In genomic region chr19:13872695-13873389, GRCh38 we compare ENCODE assay signal across 8 cellular contexts. TPM values are rescaled to one million over a fixed set of nuclear protein-coding genes. Genes with fewer than 3 reads are reported as not detected.
DNase-seq lines count a peak whose midpoint lies in the region; ATAC-seq and TF ChIP-seq lines count a peak whose summit lies in the region.

No MANE protein-coding gene starts in this region.

- H3K27ac Mint-ChIP-seq in Caco-2 (ENCODE audit: unreplicated experiment), result no peak overlapping the region

- no peak overlapping the region for H2AK5ac ChIP-seq in mesendoderm (ENCODE audit: low read length)

- H3K9me3 ChIP-seq in Caco-2, result no peaks in the 10 kb centered on the region

- H3K27me3 ChIP-seq in Caco-2 (replicated peaks; ENCODE audit: control insufficient read depth, insufficient read depth, low read length) (no peaks in the 10 kb centered on the region), mesendoderm (ENCODE audit: insufficient read depth, low read length, poor library complexity) (no peaks in the 10 kb centered on the region)

- no TSS peak for BruUV-seq in Caco-2 (replicated peaks; lab: Mats Ljungman, UMichigan)

- no CpG with 5 or more reads among the region's 45 CpGs for WGBS in mesendoderm (ENCODE audit: extremely low coverage, insufficient coverage, low lambda C conversion rate)

- H2BK15ac ChIP-seq in mesendoderm (replicated peaks; ENCODE audit: low read depth), result no peak overlapping the region

- H3K9ac ChIP-seq in mesendoderm (ENCODE audit: low read length), result peak overlapping the region; percentile 57

- DNase-seq in Caco-2 (no peak), NOMO-1 treated with dmso at 0.1 percent for 144 hours (lab: John Stamatoyannopoulos, UW; ENCODE audit: unreplicated experiment) (peak; percentile 37), choroid plexus epithelial cell (ENCODE audit: low read depth) (no peak), mesendoderm (peak; percentile 89), HEK293T (ENCODE audit: extremely low spot score) (no peak)

- POLR2A ChIA-PET in Caco-2 (lab: Charles Lee), result interaction anchor here (0.6 kb wide), 1 partner anchor 264 kb away, joined by 12 read pairs; no protein-coding TSS in a partner anchor
- POLR2A ChIA-PET in HEK293T (lab: Yijun Ruan, JAX), result interaction anchor here (1.0 kb wide), 1 partner anchor 98 kb away, joined by 3 read pairs; no protein-coding TSS in a partner anchor

- intact Hi-C loops in Caco-2 (cut with micrococcal nuclease; ENCODE audit: unreplicated experiment), result no loop called here

- H3K4me3 Mint-ChIP-seq in Caco-2 (ENCODE audit: unreplicated experiment), result peak overlapping the region; percentile 72

- peak overlapping the region; percentile 75 for H3K18ac ChIP-seq in mesendoderm (ENCODE audit: low read length)

- peak overlapping the region; percentile 52 for H3K4me2 ChIP-seq in mesendoderm (ENCODE audit: low read length)

- H3K23ac ChIP-seq in mesendoderm (ENCODE audit: low read length), result no peak overlapping the region

- peaks cover 7% of the 10 kb centered on the region for H3K4me1 Mint-ChIP-seq in Caco-2 (ENCODE audit: low read depth, unreplicated experiment)

- H3K4me1 ChIP-seq in Caco-2 (0 out of 2 replicates have a peak, but pooled peaks cover 4% of the 10 kb centered on the region), mesendoderm (ENCODE audit: control insufficient read depth, low read depth, low read length) (peaks cover 2% of the 10 kb centered on the region)

- no peak overlapping the region for H3K27ac ChIP-seq in mesendoderm (ENCODE audit: low read depth, low read length)

- H3K79me1 ChIP-seq in mesendoderm (ENCODE audit: low read length), result no peaks in the 10 kb centered on the region

- H2BK5ac ChIP-seq in mesendoderm (ENCODE audit: low read length), result no peak overlapping the region

- TF ChIP-seq CTCF in Caco-2 (IDR thresholded peaks at IDR 0.05; ENCODE audit: insufficient read depth in 1 of 2, low read depth in 1 of 2, low read length in 1 of 2, severe bottlenecking in 1 of 2, unreplicated experiment in 1 of 2) (peak in 1 of 2 experiments; percentile 20), choroid plexus epithelial cell (conservative IDR thresholded peaks at IDR 0.05; ENCODE audit: low read depth, low read length) (peak; percentile 44)

- H3K9me3 Mint-ChIP-seq in Caco-2 (ENCODE audit: unreplicated experiment), result no peaks in the 10 kb centered on the region

- peak overlapping the region; percentile 39 for H3K4me3 ChIP-seq in Caco-2 (ENCODE audit: low read depth, low read length)
- peak overlapping the region; percentile 47 for H3K4me3 ChIP-seq in choroid plexus epithelial cell (ENCODE audit: low read depth, low read length)
- peak overlapping the region; percentile 15 for H3K4me3 ChIP-seq in mesendoderm (ENCODE audit: low read length)

- H3K56ac ChIP-seq in mesendoderm (ENCODE audit: low read length), result peak overlapping the region; percentile 82

- H3K36me3 ChIP-seq in Caco-2 (ENCODE audit: control insufficient read depth, insufficient read depth, low read length), result no peaks in the 10 kb centered on the region
- H3K36me3 ChIP-seq in mesendoderm (ENCODE audit: control insufficient read depth, insufficient read depth, low read length), result no peaks in the 10 kb centered on the region

- H4K5ac ChIP-seq in mesendoderm (ENCODE audit: low read length), result no peak overlapping the region

- no peaks in the 10 kb centered on the region for H3K27me3 Mint-ChIP-seq in Caco-2 (ENCODE audit: insufficient read depth, unreplicated experiment)

- no peak overlapping the region for H3K4ac ChIP-seq in mesendoderm (ENCODE audit: low read depth, low read length)

- H3K36me3 Mint-ChIP-seq in Caco-2 (ENCODE audit: insufficient read depth, unreplicated experiment), result no peaks in the 10 kb centered on the region

- H3K79me2 ChIP-seq in mesendoderm (ENCODE audit: control insufficient read depth, insufficient read depth, low read length), result no peaks in the 10 kb centered on the region

- peak overlapping the region; percentile 2 for H2BK120ac ChIP-seq in mesendoderm (ENCODE audit: low read depth, low read length)

- CTCF ChIA-PET in Caco-2 (lab: Charles Lee) (interaction anchor here (0.6 to 1.3 kb wide), 6 partner anchors 45 to 264 kb away, joined by 3 read pairs; partner anchors contain the start of genes ASF1B and PODNL1), HEK293T (lab: Yijun Ruan, JAX) (no interaction called here)

- no peak overlapping the region for H4K8ac ChIP-seq in mesendoderm (ENCODE audit: low read depth, low read length)

- no peak for ATAC-seq in HG03378 (IDR thresholded peaks at IDR 0.05; ENCODE audit: unreplicated experiment)
- ATAC-seq in GM21447 (IDR thresholded peaks at IDR 0.05; ENCODE audit: unreplicated experiment), result no peak
- ATAC-seq in HG03354 (IDR thresholded peaks at IDR 0.05; ENCODE audit: poor library complexity, severe bottlenecking, unreplicated experiment), result no peak

TF ChIP-seq in HEK293T, 16 proteins besides CTCF, POLR2A, EP300 and RAD21:
- TF ChIP-seq FOXK2 (IDR thresholded peaks at IDR 0.05) (no peak), FOXM1 (IDR thresholded peaks at IDR 0.05; ENCODE audit: borderline replicate concordance) (no peak), CTBP1 (IDR thresholded peaks at IDR 0.05; ENCODE audit: borderline replicate concordance) (no peak), FOXA1 (IDR thresholded peaks at IDR 0.05) (no peak), SP1 (IDR thresholded peaks at IDR 0.05) (no peak), NFRKB (IDR thresholded peaks at IDR 0.05) (no peak), L3MBTL2 (conservative IDR thresholded peaks at IDR 0.05) (no peak), BHLHE40 (IDR thresholded peaks at IDR 0.05; ENCODE audit: borderline replicate concordance) (no peak), HDGF (IDR thresholded peaks at IDR 0.05; ENCODE audit: borderline replicate concordance) (no peak), ZNF384 (IDR thresholded peaks at IDR 0.05) (no peak), TARDBP (IDR thresholded peaks at IDR 0.05) (no peak), ELF4 (IDR thresholded peaks at IDR 0.05) (no peak)

RNA-seq across cellular contexts. Expression of gene NANOS3, which starts 4.1 kb away (rescaled TPM):
- not detected in 2 replicates for total RNA-seq in Caco-2 (2022)
- 1.2 TPM for polyA plus RNA-seq in mesendoderm (2013, experiment 1 of 2)
- 0.85 TPM for polyA plus RNA-seq in mesendoderm (2013, experiment 2 of 2)

RNA-seq across cellular contexts. Expression of gene BRME1, which starts 33.1 kb away (rescaled TPM):
- total RNA-seq in Caco-2 (2022), result 17.3 and 17.4 TPM in 2 replicates
- 2.2 TPM for polyA plus RNA-seq in mesendoderm (2013, experiment 1 of 2)
- 1.8 TPM for polyA plus RNA-seq in mesendoderm (2013, experiment 2 of 2)

RNA-seq across cellular contexts. Expression of gene CC2D1A, which starts 33.2 kb away (rescaled TPM):
- 48.2 and 49.4 TPM in 2 replicates for total RNA-seq in Caco-2 (2022)
- 12.2 TPM for polyA plus RNA-seq in mesendoderm (2013, experiment 1 of 2)
- 12.1 TPM for polyA plus RNA-seq in mesendoderm (2013, experiment 2 of 2)

Comparison
In these comparisons a context has a peak if more than half of its experiments do, and no peak if none do; other contexts are left out.
1. DNase-seq: peak in NOMO-1 treated with dmso at 0.1 percent for 144 hours (single experiment) and mesendoderm (single experiment); none in Caco-2 (0 of 2), choroid plexus epithelial cell (single experiment) and HEK293T (single experiment).
2. Peak in every context shown above with its lines, with median percentiles within 50 percentile points of each other: H3K4me3 ChIP-seq.